ENCODE assay signal across 9 cellular contexts in genomic region chr7:130733866-130734524, GRCh38. TPM values are rescaled to one million over a fixed set of nuclear protein-coding genes. Genes with fewer than 3 reads are reported as not detected.
DNase-seq lines count a peak whose midpoint lies in the region; ATAC-seq, FAIRE-seq and TF ChIP-seq lines count a peak whose summit lies in the region.
"Had no signal": no experiment of that assay in that cellular context is flagged by ENCODE, and none has a peak within 500 bp of the region (broad histone marks: within the 10 kb centered on the region; RNA-seq: fewer than 3 reads in every experiment).

Gene KLF14, minus strand, starts transcription at chr7:130734207. Its CDS starts 174 bp downstream, at chr7:130734033.

- peak; percentile 72 to 79 (median 76) for ATAC-seq in pancreas
- ATAC-seq in HG03108 (IDR thresholded peaks at IDR 0.05; ENCODE audit: unreplicated experiment), result no peak
- ATAC-seq in HG02884 (IDR thresholded peaks at IDR 0.05; ENCODE audit: unreplicated experiment), result no peak

- no peak for TF ChIP-seq CTCF in fibroblast of the aortic adventitia (IDR thresholded peaks at IDR 0.05; ENCODE audit: insufficient read depth, low read length)
- no peak for TF ChIP-seq CTCF in pancreas (IDR thresholded peaks at IDR 0.05)

- peaks cover 0 to 33% (median 10%) of the 10 kb centered on the region in 4 donors for H3K27me3 ChIP-seq in pancreas

- DNase-seq in GM03348 (ENCODE audit: low spot score) (peak; percentile 76), fibroblast of the aortic adventitia (ENCODE audit: low read depth) (no peak), pancreas (peak; percentile 51 to 75 (median 60)), caudate nucleus (lab: John Stamatoyannopoulos, UW) (no peak)
- DNase-seq in activated CD8-positive, alpha-beta memory T cell treated with anti-CD3 and anti-CD28 coated beads for 24 hours, result peak; percentile 73

- TF ChIP-seq RAD21 in Ishikawa (IDR thresholded peaks at IDR 0.05; ENCODE audit: low read depth), result no peak

- intact Hi-C loops in pancreas (cut with DNase I), result no loop called here

- WGBS in pancreas, 2 donors, result 0 to 2% methylated on average over 34 to 97 of the region's 97 CpGs

- peaks cover 0 to 10% (median 0%) of the 10 kb centered on the region in 4 donors for H3K9me3 ChIP-seq in pancreas

- peak within 1 kb of the TSS in 1 of 4 donors; percentile 59 for H3K27ac ChIP-seq in pancreas
- H3K27ac ChIP-seq in caudate nucleus (ENCODE audit: low read depth, low read length), result no peak within 1 kb of the TSS

- no peak for FAIRE-seq in pancreas (lab: Jason Lieb, UNC)

- TF ChIP-seq EP300 in Ishikawa (IDR thresholded peaks at IDR 0.05; ENCODE audit: borderline replicate concordance), result no peak

- H3K36me3 ChIP-seq in pancreas, result no peaks in the 10 kb centered on the region

- H3K4me3 ChIP-seq in fibroblast of the aortic adventitia (ENCODE audit: low read depth, low read length) (peak within 1 kb of the TSS; percentile 57), pancreas (peak within 1 kb of the TSS; percentile 27 to 58 (median 46))

- H3K4me1 ChIP-seq in pancreas, result no peaks in the 10 kb centered on the region

TF ChIP-seq in Ishikawa, 13 proteins besides CTCF, POLR2A, EP300 and RAD21:
- TF ChIP-seq NFIC (IDR thresholded peaks at IDR 0.05), result 0 out of 2 replicates have a peak, but pooled peaks have one; percentile 15
- no peak for TF ChIP-seq USF1 (IDR thresholded peaks at IDR 0.05)
- TF ChIP-seq EGR1 (IDR thresholded peaks at IDR 0.05), result peak; percentile 36; the same call in 1 of the 2 replicates
- TF ChIP-seq MAX (IDR thresholded peaks at IDR 0.05), result 0 out of 2 replicates have a peak, but pooled peaks have one; percentile 7

RNA-seq across cellular contexts. Expression of gene KLF14, which starts in this region (rescaled TPM):
- total RNA-seq in fibroblast of the aortic adventitia (ENCODE audit: low replicate concordance) (0.09 TPM in 1 of 2 replicates, not detected in the other), pancreas (under 1 TPM; 0.15 to 0.40 (median 0.24) TPM)
- under 1 TPM; 0.09 to 0.15 TPM for polyA plus RNA-seq in pancreas
- total RNA-seq: activated CD8-positive, alpha-beta memory T cell treated with anti-CD3 and anti-CD28 coated beads for 36 hours had no signal

Comparison
In these comparisons a context has a peak if more than half of its experiments do, and no peak if none do; other contexts are left out.
1. Peak in DNase-seq, ATAC-seq and H3K4me3 ChIP-seq in pancreas; RNA of the gene not detected or under 1 TPM.
2. DNase-seq: peak in GM03348 (single experiment) and activated CD8-positive, alpha-beta memory T cell treated with anti-CD3 and anti-CD28 coated beads for 24 hours (single experiment); none in fibroblast of the aortic adventitia (single experiment) and caudate nucleus (0 of 61).